In genomic region chr5:96626956-96627355, GRCh38 we compare ENCODE assay signal across 13 cellular contexts. TPM values are rescaled to one million over a fixed set of nuclear protein-coding genes. Genes with fewer than 3 reads are reported as not detected.
DNase-seq lines count a peak whose midpoint lies in the region; ATAC-seq lines count a peak whose summit lies in the region.
"Had no signal": no experiment of that assay in that cellular context is flagged by ENCODE, and none has a peak within 500 bp of the region (broad histone marks: within the 10 kb centered on the region; RNA-seq: fewer than 3 reads in every experiment).

No MANE protein-coding gene starts in this region.

- no peak overlapping the region for H3K23ac ChIP-seq in mesenchymal stem cell (ENCODE audit: low read length in 2 of 2)

- POLR2A ChIA-PET in activated CD4-positive, alpha-beta T cell treated with anti-CD3 and anti-CD28 coated beads, Interleukin-2, amount 10 ng/mL, durations not matched to agents 7 days and 5 days (lab: Charles Lee) = no interaction called here

- no peaks in the 10 kb centered on the region for H3K36me3 Mint-ChIP-seq in effector memory CD8-positive, alpha-beta T cell (ENCODE audit: insufficient read depth)
- H3K36me3 Mint-ChIP-seq in activated CD4-positive, alpha-beta T cell treated with anti-CD3 and anti-CD28 coated beads, Interleukin-2, amount 10 ng/mL, durations not matched to agents 7 days and 5 days (ENCODE audit: low read depth) = no peaks in the 10 kb centered on the region
- H3K36me3 Mint-ChIP-seq: natural killer cell had no signal

- DNase-seq in AG20443 (ENCODE audit: low spot score) (peak; percentile 74), NCI-H226 (peak; percentile 84), mesenchymal stem cell (peak; percentile 70), NCI-H2029 treated with DMSO at 0.1 percent for 48 hours (lab: John Stamatoyannopoulos, UW) (no peak)
- DNase-seq in effector memory CD8-positive, alpha-beta T cell = no peak
- DNase-seq in activated CD4-positive, alpha-beta T cell treated with anti-CD3 and anti-CD28 coated beads, Interleukin-2, amount 10 ng/mL, durations not matched to agents 7 days and 5 days = no peak
- no peak for DNase-seq in stimulated activated naive CD8-positive, alpha-beta T cell treated with anti-CD3 and anti-CD28 coated beads, Interleukin-15, Interleukin-2, amounts not matched to agents 100 U/mL and 50 U/mL, for 24 hours
- DNase-seq: activated T-cell treated with anti-CD3 and anti-CD28 coated beads, Interleukin-2, amount 50 U/mL, for 24 hours; aorta; CD4-positive, alpha-beta T cell; natural killer cell; uterus had no signal

- WGBS in mesenchymal stem cell = no CpG with 5 or more reads among the region's 2 CpGs

- no peak overlapping the region for H3K4me2 ChIP-seq in mesenchymal stem cell (ENCODE audit: low read length, poor library complexity, severe bottlenecking)

- no peak overlapping the region for H2BK120ac ChIP-seq in mesenchymal stem cell (ENCODE audit: low read depth, low read length)

- no peaks in the 10 kb centered on the region for H3K36me3 ChIP-seq in mesenchymal stem cell (ENCODE audit: control insufficient read depth in 1 of 2, insufficient read depth in 2 of 2, low read depth in 1 of 2, low read length in 2 of 2)
- H3K36me3 ChIP-seq: uterus had no signal

- no peak overlapping the region for H2BK15ac ChIP-seq in mesenchymal stem cell (ENCODE audit: low read depth, poor library complexity, severe bottlenecking)

- peaks cover 7 to 11% of the 10 kb centered on the region in 2 donors for H3K4me1 Mint-ChIP-seq in effector memory CD8-positive, alpha-beta T cell (ENCODE audit: low read depth in 2 of 2)
- peaks cover 10% of the 10 kb centered on the region for H3K4me1 Mint-ChIP-seq in activated CD4-positive, alpha-beta T cell treated with anti-CD3 and anti-CD28 coated beads, Interleukin-2, amount 10 ng/mL, durations not matched to agents 7 days and 5 days

- no peaks in the 10 kb centered on the region for H3K79me1 ChIP-seq in mesenchymal stem cell (replicated peaks; ENCODE audit: low read length, poor library complexity, severe bottlenecking)

- H3K27ac ChIP-seq in mesenchymal stem cell (ENCODE audit: low read length, poor library complexity, severe bottlenecking) = peak overlapping the region; percentile 68
- H3K27ac ChIP-seq: uterus had no signal

- no peak overlapping the region for H2BK12ac ChIP-seq in mesenchymal stem cell (ENCODE audit: low read length in 2 of 2)

- peaks cover 9% of the 10 kb centered on the region for H3K4me1 ChIP-seq in mesenchymal stem cell (ENCODE audit: control insufficient read depth, insufficient read depth, low read depth, low read length)
- H3K4me1 ChIP-seq: uterus had no signal

- H3K9me3 ChIP-seq in mesenchymal stem cell (ENCODE audit: control insufficient read depth, low read length) = no peaks in the 10 kb centered on the region
- H3K9me3 ChIP-seq: uterus had no signal

- no peak overlapping the region for H2AFZ ChIP-seq in mesenchymal stem cell (ENCODE audit: low read depth, low read length)

- H3K9me3 Mint-ChIP-seq in effector memory CD8-positive, alpha-beta T cell = no peaks in the 10 kb centered on the region
- H3K9me3 Mint-ChIP-seq in activated CD4-positive, alpha-beta T cell treated with anti-CD3 and anti-CD28 coated beads, Interleukin-2, amount 10 ng/mL, durations not matched to agents 7 days and 5 days = no peaks in the 10 kb centered on the region
- H3K9me3 Mint-ChIP-seq: activated T-cell treated with anti-CD3 and anti-CD28 coated beads, Interleukin-2, amount 50 U/mL, for 24 hours; CD4-positive, alpha-beta T cell; natural killer cell had no signal

- H2AK5ac ChIP-seq in mesenchymal stem cell (ENCODE audit: low read length, severe bottlenecking) = no peak overlapping the region

- H3K27ac Mint-ChIP-seq in effector memory CD8-positive, alpha-beta T cell = peak overlapping the region; percentile 66 to 72
- H3K27ac Mint-ChIP-seq in activated CD4-positive, alpha-beta T cell treated with anti-CD3 and anti-CD28 coated beads, Interleukin-2, amount 10 ng/mL, durations not matched to agents 7 days and 5 days = no peak overlapping the region
- H3K27ac Mint-ChIP-seq: activated T-cell treated with anti-CD3 and anti-CD28 coated beads, Interleukin-2, amount 50 U/mL, for 24 hours; natural killer cell had no signal

- H3K14ac ChIP-seq in mesenchymal stem cell (ENCODE audit: low read length in 2 of 2) = no peak overlapping the region

- no peak for ATAC-seq in effector memory CD8-positive, alpha-beta T cell (replicated peaks)
- ATAC-seq in stimulated activated naive CD8-positive, alpha-beta T cell treated with anti-CD3 and anti-CD28 coated beads, Interleukin-15, Interleukin-2, amounts not matched to agents 100 U/mL and 50 U/mL, for 24 hours = no peak
- ATAC-seq in GM21737 (IDR thresholded peaks at IDR 0.05; ENCODE audit: unreplicated experiment) = no peak
- ATAC-seq: natural killer cell had no signal

- no peaks in the 10 kb centered on the region for H3K27me3 ChIP-seq in mesenchymal stem cell (ENCODE audit: control insufficient read depth in 1 of 2, insufficient read depth in 1 of 2, low read length in 2 of 2)
- H3K27me3 ChIP-seq: uterus had no signal

- no peak overlapping the region for H3K4me3 Mint-ChIP-seq in effector memory CD8-positive, alpha-beta T cell
- H3K4me3 Mint-ChIP-seq in activated CD4-positive, alpha-beta T cell treated with anti-CD3 and anti-CD28 coated beads, Interleukin-2, amount 10 ng/mL, durations not matched to agents 7 days and 5 days = no peak overlapping the region
- H3K4me3 Mint-ChIP-seq: activated T-cell treated with anti-CD3 and anti-CD28 coated beads, Interleukin-2, amount 50 U/mL, for 24 hours; natural killer cell had no signal

- H3K9ac ChIP-seq in mesenchymal stem cell (ENCODE audit: low read length) = no peak overlapping the region

- no peak overlapping the region for H3K4ac ChIP-seq in mesenchymal stem cell (ENCODE audit: low read depth in 1 of 2, low read length in 2 of 2)

- H3K4me3 ChIP-seq in mesenchymal stem cell (ENCODE audit: insufficient read depth in 1 of 2, low read depth in 1 of 2, low read length in 2 of 2) = no peak overlapping the region
- H3K4me3 ChIP-seq: uterus had no signal

- no peak overlapping the region for H4K8ac ChIP-seq in mesenchymal stem cell (ENCODE audit: low read length)

- CTCF ChIA-PET in activated CD4-positive, alpha-beta T cell treated with anti-CD3 and anti-CD28 coated beads, Interleukin-2, amount 10 ng/mL, durations not matched to agents 7 days and 5 days (lab: Charles Lee) = interaction anchor here (1.7 kb wide), 1 partner anchor 9 kb away, joined by 6 read pairs; no protein-coding TSS in a partner anchor

- no peak overlapping the region for H2BK5ac ChIP-seq in mesenchymal stem cell (ENCODE audit: low read depth, low read length, poor library complexity, severe bottlenecking)

- no peak overlapping the region for H3K18ac ChIP-seq in mesenchymal stem cell (ENCODE audit: low read depth in 1 of 2, low read length in 2 of 2)

- H4K91ac ChIP-seq in mesenchymal stem cell (ENCODE audit: low read length) = no peak overlapping the region

- peaks cover 0 to 8% of the 10 kb centered on the region in 2 donors for H3K27me3 Mint-ChIP-seq in effector memory CD8-positive, alpha-beta T cell
- H3K27me3 Mint-ChIP-seq in activated CD4-positive, alpha-beta T cell treated with anti-CD3 and anti-CD28 coated beads, Interleukin-2, amount 10 ng/mL, durations not matched to agents 7 days and 5 days = peaks cover 6% of the 10 kb centered on the region
- H3K27me3 Mint-ChIP-seq: activated T-cell treated with anti-CD3 and anti-CD28 coated beads, Interleukin-2, amount 50 U/mL, for 24 hours; CD4-positive, alpha-beta T cell had no signal

RNA-seq across cellular contexts. Expression of gene CAST, which starts 35.2 kb away (rescaled TPM):
- polyA plus RNA-seq in mesenchymal stem cell (2013, experiment 1 of 2) = 217 TPM
- 216 TPM for polyA plus RNA-seq in mesenchymal stem cell (2013, experiment 2 of 2)
- total RNA-seq in activated CD4-positive, alpha-beta T cell treated with anti-CD3 and anti-CD28 coated beads, Interleukin-2, amount 10 ng/mL, durations not matched to agents 7 days and 5 days = 100 to 1,000 TPM; 178 to 218 TPM

Comparison
In these comparisons a context has a peak if more than half of its experiments do, and no peak if none do; other contexts are left out.
1. DNase-seq: peak in AG20443 (single experiment), NCI-H226 (single experiment) and mesenchymal stem cell (single experiment); none in effector memory CD8-positive, alpha-beta T cell (0 of 3), NCI-H2029 treated with DMSO at 0.1 percent for 48 hours (single experiment), activated CD4-positive, alpha-beta T cell treated with anti-CD3 and anti-CD28 coated beads, Interleukin-2, amount 10 ng/mL, durations not matched to agents 7 days and 5 days (single experiment) and stimulated activated naive CD8-positive, alpha-beta T cell treated with anti-CD3 and anti-CD28 coated beads, Interleukin-15, Interleukin-2, amounts not matched to agents 100 U/mL and 50 U/mL, for 24 hours (single experiment).